In genomic region chr17:76345377-76345945, GRCh38 we compare ENCODE assay signal across 21 cellular contexts. TPM values are rescaled to one million over a fixed set of nuclear protein-coding genes. Genes with fewer than 3 reads are reported as not detected.
DNase-seq lines count a peak whose midpoint lies in the region; ATAC-seq and TF ChIP-seq lines count a peak whose summit lies in the region.
"Had no signal": no experiment of that assay in that cellular context is flagged by ENCODE, and none has a peak within 500 bp of the region (broad histone marks: within the 10 kb centered on the region; RNA-seq: fewer than 3 reads in every experiment).

No MANE protein-coding gene starts in this region.

- no peaks in the 10 kb centered on the region for H3K9me3 ChIP-seq in HEK293 (ENCODE audit: control insufficient read depth, insufficient read depth, low read depth, low read length)
- no peaks in the 10 kb centered on the region for H3K9me3 ChIP-seq in left ventricle myocardium inferior (replicated peaks)
- H3K9me3 ChIP-seq: esophagus muscularis mucosa, heart left ventricle had no signal

- no peak for ATAC-seq in HG02759 (IDR thresholded peaks at IDR 0.05; ENCODE audit: unreplicated experiment)
- ATAC-seq in HG03196 (IDR thresholded peaks at IDR 0.05; ENCODE audit: unreplicated experiment): no peak
- ATAC-seq: activated naive CD8-positive, alpha-beta T cell treated with anti-CD3 and anti-CD28 coated beads, Interleukin-2, amount 50 U/mL, for 24 hours; heart left ventricle; Right ventricle myocardium inferior had no signal

- no peaks in the 10 kb centered on the region for H3K4me1 ChIP-seq in HEK293 (ENCODE audit: control insufficient read depth, insufficient read depth, low read length)
- H3K4me1 ChIP-seq in left ventricle myocardium inferior: no peaks in the 10 kb centered on the region
- H3K4me1 ChIP-seq: esophagus muscularis mucosa, heart left ventricle, parathyroid adenoma had no signal

- no peak for TF ChIP-seq CTCF in HEK293 (tag by site-specific recombination; IDR thresholded peaks at IDR 0.05)
- no peak for TF ChIP-seq CTCF in RWPE1 (conservative IDR thresholded peaks at IDR 0.05; ENCODE audit: low read depth)
- TF ChIP-seq CTCF in left ventricle myocardium inferior (IDR thresholded peaks at IDR 0.05; ENCODE audit: borderline replicate concordance): no peak

- no peak for DNase-seq in RWPE1 (ENCODE audit: low spot score)
- peak; percentile 43 to 77 for DNase-seq in erythroblast (lab: John Stamatoyannopoulos, UW)
- DNase-seq in skeletal muscle cell (ENCODE audit: low read depth): peak; percentile 4
- DNase-seq in left ventricle myocardium inferior: no peak
- DNase-seq: activated B cell treated with CpG ODN at 0.5 μM for 24 hours; activated CD8-positive, alpha-beta memory T cell treated with anti-CD3 and anti-CD28 coated beads for 24 hours; activated naive CD8-positive, alpha-beta T cell treated with anti-CD3 and anti-CD28 coated beads, Interleukin-2, amount 50 U/mL, for 24 hours; C1 segment of cervical spinal cord; heart left ventricle; immature natural killer cell; NCI-H146; stimulated activated CD4-positive, alpha-beta T cell treated with anti-CD3 and anti-CD28 coated beads, Interleukin-4, amount 100 ng/mL, for 4 hours; T-helper 2 cell had no signal

- H3K4me3 ChIP-seq in HEK293 (ENCODE audit: low read depth, low read length) (no peak overlapping the region), skeletal muscle cell (ENCODE audit: low read depth, low read length) (no peak overlapping the region), left ventricle myocardium inferior (no peak overlapping the region)
- H3K4me3 ChIP-seq: cardiac muscle cell, esophagus muscularis mucosa, heart left ventricle, lung had no signal

- intact Hi-C loops in left ventricle myocardium inferior (cut with micrococcal nuclease): no loop called here

- TF ChIP-seq POLR2A in erythroblast (IDR thresholded peaks at IDR 0.05; ENCODE audit: low read length): no peak

- H3K36me3 ChIP-seq in HEK293 (ENCODE audit: control insufficient read depth in 2 of 2, insufficient read depth in 1 of 2, low read length in 2 of 2) (peaks cover 64 to 70% of the 10 kb centered on the region in 2 experiments), left ventricle myocardium inferior (peaks cover 75% of the 10 kb centered on the region)

- CTCF ChIA-PET in HEK293 (lab: Yijun Ruan, JAX) (interaction anchor here (1.1 kb wide), 1 partner anchor 66 kb away, joined by 3 read pairs; no protein-coding TSS in a partner anchor), RWPE1 (lab: Yijun Ruan, JAX) (interaction anchor here (0.6 to 0.9 kb wide), 3 partner anchors 19 to 193 kb away, joined by 3 to 4 read pairs (median 3); no protein-coding TSS in a partner anchor)

- peak overlapping the region; percentile 41; the same call in 1 of the 2 replicates for H3K27ac ChIP-seq in HEK293 (ENCODE audit: extremely low read depth, low read depth, low read length)
- H3K27ac ChIP-seq in RWPE1: peak overlapping the region; percentile 53
- H3K27ac ChIP-seq in left ventricle myocardium inferior (replicated peaks): no peak overlapping the region
- H3K27ac ChIP-seq: cardiac muscle cell, esophagus muscularis mucosa, heart left ventricle, parathyroid adenoma had no signal

- POLR2A ChIA-PET in HEK293 (lab: Yijun Ruan, JAX) (interaction anchor here (0.6 kb wide), 1 partner anchor 8 kb away, joined by 3 read pairs; no protein-coding TSS in a partner anchor), RWPE1 (lab: Yijun Ruan, JAX; ENCODE audit: low non-redundant PET) (no interaction called here)

- H3K27me3 ChIP-seq in left ventricle myocardium inferior (ENCODE audit: low read depth): no peaks in the 10 kb centered on the region
- H3K27me3 ChIP-seq: cardiac muscle cell, esophagus muscularis mucosa, heart left ventricle had no signal

TF ChIP-seq in HEK293, 187 proteins besides CTCF, POLR2A, EP300 and RAD21:
- TF ChIP-seq ZNF664 (tag by site-specific recombination; IDR thresholded peaks at IDR 0.05) (peak; percentile 43; the same call in 1 of the 2 replicates), KLF17 (tag by site-specific recombination; IDR thresholded peaks at IDR 0.05) (no peak), MEIS1 (CRISPR knock-in tag; IDR thresholded peaks at IDR 0.05; ENCODE audit: borderline replicate concordance) (no peak), ZNF548 (tag by site-specific recombination; IDR thresholded peaks at IDR 0.05) (no peak), ZNF701 (tag by site-specific recombination; IDR thresholded peaks at IDR 0.05) (no peak), ZBTB17 (tag by site-specific recombination; IDR thresholded peaks at IDR 0.05) (peak; percentile 81)

RNA-seq across cellular contexts. Expression of gene PRPSAP1, which starts 8.3 kb away (rescaled TPM):
- 30.7 TPM for total RNA-seq in left ventricle myocardium inferior

RNA-seq across cellular contexts. Expression of gene QRICH2, which starts 37.4 kb away (rescaled TPM):
- 2.4 TPM for total RNA-seq in left ventricle myocardium inferior

RNA-seq across cellular contexts. Expression of gene SPHK1, which starts 38.9 kb away (rescaled TPM):
- 2.3 TPM for total RNA-seq in left ventricle myocardium inferior

Comparison
In these comparisons a context has a peak if more than half of its experiments do, and no peak if none do; other contexts are left out.
1. DNase-seq: peak in erythroblast (2 of 2) and skeletal muscle cell (single experiment); none in RWPE1 (single experiment) and left ventricle myocardium inferior (single experiment).